8 cellular contexts compared by ENCODE assay signal in genomic region chr15:74422723-74423442, GRCh38. TPM values are rescaled to one million over a fixed set of nuclear protein-coding genes. Genes with fewer than 3 reads are reported as not detected.
DNase-seq lines count a peak whose midpoint lies in the region; ATAC-seq and TF ChIP-seq lines count a peak whose summit lies in the region.

No MANE protein-coding gene starts in this region.

- peaks cover 4% of the 10 kb centered on the region for H3K36me3 Mint-ChIP-seq in effector memory CD8-positive, alpha-beta T cell (ENCODE audit: insufficient read depth)

- H4K20me1 ChIP-seq in osteoblast (ENCODE audit: insufficient read depth, low read length) = peaks cover 46% of the 10 kb centered on the region

- no peak for TF ChIP-seq CTCF in osteoblast (IDR thresholded peaks at IDR 0.05; ENCODE audit: extremely low read depth, low read depth, low read length)

- H3K4me3 ChIP-seq in osteoblast (ENCODE audit: insufficient read depth, low read length) = peak overlapping the region; percentile 9

- H3K27ac ChIP-seq in osteoblast (ENCODE audit: low read depth, low read length) = peak overlapping the region; percentile 77

- peaks cover 100% of the 10 kb centered on the region for H3K79me2 ChIP-seq in osteoblast (ENCODE audit: insufficient read depth, low read length)

- DNase-seq in GF-D8 (lab: John Stamatoyannopoulos, UW) = peak; percentile 62
- peak; percentile 97 for DNase-seq in NCI-H226
- DNase-seq in effector memory CD8-positive, alpha-beta T cell = no peak
- DNase-seq in osteoblast (ENCODE audit: insufficient read length, low spot score, missing footprints) = peak; percentile 95
- DNase-seq in SHP77 treated with DMSO at 0.1 percent for 48 hours (lab: John Stamatoyannopoulos, UW) = no peak
- DNase-seq in NCI-H1048 (lab: John Stamatoyannopoulos, UW) = no peak
- DNase-seq in stimulated activated CD4-positive, alpha-beta T cell treated with anti-CD3 and anti-CD28 coated beads, Interleukin-2, amount 100 ng/mL, for 24 hours = no peak

- no peak overlapping the region for H2AFZ ChIP-seq in osteoblast (ENCODE audit: low read length)

- H3K4me2 ChIP-seq in osteoblast (ENCODE audit: insufficient read depth, low read length) = peak overlapping the region; percentile 33

- H3K9me3 ChIP-seq in osteoblast (ENCODE audit: low read depth, low read length) = no peaks in the 10 kb centered on the region

- H3K9me3 Mint-ChIP-seq in effector memory CD8-positive, alpha-beta T cell = no peaks in the 10 kb centered on the region

- no peak overlapping the region for H3K4me3 Mint-ChIP-seq in effector memory CD8-positive, alpha-beta T cell

- peaks cover 17 to 53% of the 10 kb centered on the region in 2 donors for H3K4me1 Mint-ChIP-seq in effector memory CD8-positive, alpha-beta T cell (ENCODE audit: low read depth in 2 of 2)

- peaks cover 81% of the 10 kb centered on the region for H3K4me1 ChIP-seq in osteoblast (ENCODE audit: insufficient read depth, low read length)

- H3K27me3 Mint-ChIP-seq in effector memory CD8-positive, alpha-beta T cell = no peaks in the 10 kb centered on the region

- no peak for ATAC-seq in effector memory CD8-positive, alpha-beta T cell (replicated peaks)
- ATAC-seq in GM18517 (IDR thresholded peaks at IDR 0.05; ENCODE audit: unreplicated experiment) = no peak

- peak overlapping the region; percentile 74 to 80 for H3K27ac Mint-ChIP-seq in effector memory CD8-positive, alpha-beta T cell

- no peaks in the 10 kb centered on the region for H3K27me3 ChIP-seq in osteoblast (ENCODE audit: insufficient read depth, low read length)

- peaks cover 25% of the 10 kb centered on the region for H3K36me3 ChIP-seq in osteoblast (ENCODE audit: insufficient read depth, low read length)

RNA-seq across cellular contexts. Expression of gene SEMA7A, which starts 10.9 kb away (rescaled TPM):
- 30.4 and 36.2 TPM in 2 replicates for total RNA-seq in osteoblast

RNA-seq across cellular contexts. Expression of gene UBL7, which starts 38.1 kb away (rescaled TPM):
- total RNA-seq in osteoblast = 39.8 and 41.3 TPM in 2 replicates

RNA-seq across cellular contexts. Expression of gene CYP11A1, which starts 55.4 kb away (rescaled TPM):
- 1.4 and 2.1 TPM in 2 replicates for total RNA-seq in osteoblast

Comparison
In these comparisons a context has a peak if more than half of its experiments do, and no peak if none do; other contexts are left out.
1. DNase-seq: peak in GF-D8 (single experiment), NCI-H226 (single experiment) and osteoblast (single experiment); none in effector memory CD8-positive, alpha-beta T cell (0 of 3), SHP77 treated with DMSO at 0.1 percent for 48 hours (single experiment), NCI-H1048 (single experiment) and stimulated activated CD4-positive, alpha-beta T cell treated with anti-CD3 and anti-CD28 coated beads, Interleukin-2, amount 100 ng/mL, for 24 hours (0 of 2).